26 cellular contexts compared by ENCODE assay signal in the genomic region with DNA sequence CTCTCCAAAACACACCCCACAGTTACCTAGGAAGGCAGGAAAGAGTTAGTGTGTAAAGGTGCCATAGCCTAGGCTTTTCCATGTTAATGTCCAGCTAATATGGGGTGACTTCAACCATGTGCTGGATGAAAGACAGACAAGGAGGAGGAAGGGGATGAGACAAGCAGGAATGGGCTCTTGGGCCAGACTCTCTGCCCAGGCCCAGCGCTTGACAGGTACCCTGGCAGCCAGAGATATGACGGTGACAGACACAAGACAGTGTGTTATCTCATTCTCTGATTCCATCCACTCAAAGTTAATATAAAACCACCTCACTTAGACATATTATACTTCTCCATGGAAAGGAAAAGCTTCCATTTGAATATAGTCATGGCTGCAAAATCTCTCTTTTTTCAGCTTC.
"Had no signal": no experiment of that assay in that cellular context is flagged by ENCODE, and none has a peak within 500 bp of the region (broad histone marks: within the 10 kb centered on the region; RNA-seq: fewer than 3 reads in every experiment).

No MANE protein-coding gene starts in this region.

- H3K9me3 ChIP-seq: ovary, psoas muscle, right lobe of liver, sigmoid colon, stomach, thoracic aorta, thyroid gland, tibial nerve, upper lobe of left lung, vagina had no signal

- H3K4me2 ChIP-seq: neural progenitor cell had no signal

- H3K4me3 ChIP-seq: neural progenitor cell, ovary, psoas muscle, right lobe of liver, sigmoid colon, stomach, thoracic aorta, thyroid gland, tibial nerve, upper lobe of left lung, vagina had no signal

- FAIRE-seq: small intestine, urothelium cell line had no signal

- H3K4me1 ChIP-seq: parathyroid adenoma, psoas muscle, right lobe of liver, sigmoid colon, thyroid gland, tibial nerve, upper lobe of left lung, vagina had no signal

- H3K79me2 ChIP-seq: parathyroid adenoma had no signal

- H2AFZ ChIP-seq: neural progenitor cell, parathyroid adenoma had no signal

- H3K27me3 ChIP-seq: neural progenitor cell, ovary, right lobe of liver, sigmoid colon, stomach, thyroid gland, tibial nerve, upper lobe of left lung, vagina had no signal

- ATAC-seq: natural killer cell treated with Interleukin-12 subunit alpha and Interleukin-12 subunit beta and Interleukin-15 and Interleukin-18, amount 100 ng/mL, for 72 hours; psoas muscle; right cardiac atrium; right lobe of liver; stimulated activated effector memory CD8-positive, alpha-beta T cell treated with anti-CD3 and anti-CD28 coated beads, Interleukin-12 subunit alpha, Interleukin-12 subunit beta, amount 100 ng/mL, for 72 hours; stimulated activated naive B cell treated with anti-CD40 and anti-IgM and Interleukin-4, amounts not matched to agents 10 μg/mL and 1 μg/mL and 100 μg/mL, for 72 hours had no signal

- H3K9ac ChIP-seq: neural progenitor cell, parathyroid adenoma had no signal

- H3K27ac ChIP-seq: neural progenitor cell, ovary, parathyroid adenoma, psoas muscle, right lobe of liver, sigmoid colon, thoracic aorta, thyroid gland, tibial nerve, upper lobe of left lung, vagina had no signal

- H3K36me3 ChIP-seq: neural progenitor cell, ovary, right lobe of liver, sigmoid colon, stomach, thoracic aorta, thyroid gland, tibial nerve, upper lobe of left lung, vagina had no signal

- DNase-seq: occipital lobe; ovary; posterior cingulate gyrus; psoas muscle; right cardiac atrium; right lobe of liver; sigmoid colon; small intestine; stimulated activated CD4-positive, alpha-beta T cell treated with anti-CD3 and anti-CD28 coated beads, Interleukin-15, amount 100 ng/mL, for 24 hours; stimulated activated CD4-positive, alpha-beta T cell treated with anti-CD3 and anti-CD28 coated beads, Interleukin-2, amount 100 ng/mL, for 24 hours; stimulated activated CD4-positive, alpha-beta T cell treated with anti-CD3 and anti-CD28 coated beads, Interleukin-2, amount 100 ng/mL, for 48 hours; stimulated activated CD4-positive, alpha-beta T cell treated with anti-CD3 and anti-CD28 coated beads, Interleukin-4, amount 100 ng/mL, for 24 hours; stimulated activated naive B cell treated with anti-CD40 and anti-IgM and Interleukin-4, amounts not matched to agents 10 μg/mL and 1 μg/mL and 100 μg/mL, for 72 hours; stimulated activated naive CD4-positive, alpha-beta T cell treated with Interleukin-2 at 50 U/mL for 16 hours; stomach; thyroid gland; trophoblast cell; upper lobe of left lung had no signal
